13 cellular contexts compared by ENCODE assay signal in genomic region chr1:26863677-26864060, GRCh38. TPM values are rescaled to one million over a fixed set of nuclear protein-coding genes. Genes with fewer than 3 reads are reported as not detected.
DNase-seq lines count a peak whose midpoint lies in the region; ATAC-seq and TF ChIP-seq lines count a peak whose summit lies in the region.
"Had no signal": no experiment of that assay in that cellular context is flagged by ENCODE, and none has a peak within 500 bp of the region (broad histone marks: within the 10 kb centered on the region; RNA-seq: fewer than 3 reads in every experiment).

No MANE protein-coding gene starts in this region.

- ATAC-seq in activated naive CD8-positive, alpha-beta T cell treated with anti-CD3 and anti-CD28 coated beads, Interleukin-2, amount 10 ng/mL, durations not matched to agents 7 days and 5 days (ENCODE audit: low read depth), result no peak
- no peak for ATAC-seq in mucosa of descending colon
- ATAC-seq: sciatic nerve had no signal

- H3K9me3 ChIP-seq in left ventricle myocardium inferior (replicated peaks) (no peaks in the 10 kb centered on the region), mucosa of descending colon (no peaks in the 10 kb centered on the region)
- H3K9me3 ChIP-seq: thyroid gland had no signal

- H3K4me1 Mint-ChIP-seq in activated naive CD8-positive, alpha-beta T cell treated with anti-CD3 and anti-CD28 coated beads, Interleukin-2, amount 10 ng/mL, durations not matched to agents 7 days and 5 days, result peaks cover 14% of the 10 kb centered on the region

- H3K4me3 ChIP-seq in left ventricle myocardium inferior (peak overlapping the region; percentile 75), mucosa of descending colon (peak overlapping the region; percentile 42), urinary bladder (ENCODE audit: low read depth, low read length) (peak overlapping the region; percentile 37)

- H3K4me1 ChIP-seq in left ventricle myocardium inferior (peaks cover 21% of the 10 kb centered on the region), mucosa of descending colon (ENCODE audit: low read depth) (peaks cover 8% of the 10 kb centered on the region), urinary bladder (ENCODE audit: insufficient read depth) (no peaks in the 10 kb centered on the region)

- in situ Hi-C loops in KBM-7 (cut with MboI; ENCODE audit: low pct_unique_long_range_greater_than_20kb, low sequenced_read_pairs), result no loop called here

- DNase-seq in left ventricle myocardium inferior (no peak), cardiac septum (ENCODE audit: low spot score) (no peak), mucosa of descending colon (peak in 1 of 3 donors; percentile 62), globus pallidus (ENCODE audit: low spot score) (no peak), T-helper 9 cell (no peak), KBM-7 (no peak)
- no peak for DNase-seq in activated naive CD8-positive, alpha-beta T cell treated with anti-CD3 and anti-CD28 coated beads, Interleukin-2, amount 10 ng/mL, durations not matched to agents 7 days and 5 days

- POLR2A ChIA-PET in activated naive CD8-positive, alpha-beta T cell treated with anti-CD3 and anti-CD28 coated beads, Interleukin-2, amount 10 ng/mL, durations not matched to agents 7 days and 5 days (lab: Charles Lee), result interaction anchor here (0.5 to 3.5 kb wide), 3 partner anchors 12 to 76 kb away, joined by 3 to 34 read pairs (median 3); partner anchors contain the start of gene PIGV

- H3K27me3 ChIP-seq in left ventricle myocardium inferior (ENCODE audit: low read depth), result no peaks in the 10 kb centered on the region
- H3K27me3 ChIP-seq: thyroid gland had no signal

- TF ChIP-seq CTCF in left ventricle myocardium inferior (IDR thresholded peaks at IDR 0.05; ENCODE audit: borderline replicate concordance) (no peak), mucosa of descending colon (IDR thresholded peaks at IDR 0.05) (no peak)

- intact Hi-C loops in left ventricle myocardium inferior (cut with micrococcal nuclease), result no loop called here
- intact Hi-C loops in cardiac septum (cut with DNase I), result loop anchor here (5.0 kb wide), 1 partner anchor 41 kb away; no protein-coding TSS in a partner anchor
- intact Hi-C loops in mucosa of descending colon (cut with DNase I, micrococcal nuclease), result no loop called here

- H3K9me3 Mint-ChIP-seq in activated naive CD8-positive, alpha-beta T cell treated with anti-CD3 and anti-CD28 coated beads, Interleukin-2, amount 10 ng/mL, durations not matched to agents 7 days and 5 days, result no peaks in the 10 kb centered on the region
- H3K9me3 Mint-ChIP-seq: activated naive CD4-positive, alpha-beta T cell treated with anti-CD3 and anti-CD28 coated beads, Interleukin-2, amount 50 U/mL, for 24 hours had no signal

- no peaks in the 10 kb centered on the region for H3K27me3 Mint-ChIP-seq in activated naive CD8-positive, alpha-beta T cell treated with anti-CD3 and anti-CD28 coated beads, Interleukin-2, amount 10 ng/mL, durations not matched to agents 7 days and 5 days
- H3K27me3 Mint-ChIP-seq: activated naive CD4-positive, alpha-beta T cell treated with anti-CD3 and anti-CD28 coated beads, Interleukin-2, amount 50 U/mL, for 24 hours had no signal

- 45% methylated on average over 20 of the region's 20 CpGs for WGBS in urinary bladder

- peak overlapping the region; percentile 96 for H3K4me3 Mint-ChIP-seq in activated naive CD8-positive, alpha-beta T cell treated with anti-CD3 and anti-CD28 coated beads, Interleukin-2, amount 10 ng/mL, durations not matched to agents 7 days and 5 days

- H3K27ac ChIP-seq in left ventricle myocardium inferior (replicated peaks) (no peak overlapping the region), urinary bladder (ENCODE audit: low read depth) (peak overlapping the region; percentile 75)

- H3K27ac Mint-ChIP-seq in activated naive CD8-positive, alpha-beta T cell treated with anti-CD3 and anti-CD28 coated beads, Interleukin-2, amount 10 ng/mL, durations not matched to agents 7 days and 5 days, result peak overlapping the region; percentile 95

- H3K36me3 Mint-ChIP-seq in activated naive CD8-positive, alpha-beta T cell treated with anti-CD3 and anti-CD28 coated beads, Interleukin-2, amount 10 ng/mL, durations not matched to agents 7 days and 5 days, result peaks cover 1% of the 10 kb centered on the region
- H3K36me3 Mint-ChIP-seq: activated naive CD4-positive, alpha-beta T cell treated with anti-CD3 and anti-CD28 coated beads, Interleukin-2, amount 50 U/mL, for 24 hours had no signal

- no peaks in the 10 kb centered on the region for H3K36me3 ChIP-seq in left ventricle myocardium inferior
- H3K36me3 ChIP-seq in mucosa of descending colon (ENCODE audit: low read depth), result no peaks in the 10 kb centered on the region
- no peaks in the 10 kb centered on the region for H3K36me3 ChIP-seq in urinary bladder (ENCODE audit: insufficient read depth)
- H3K36me3 ChIP-seq: thyroid gland had no signal

RNA-seq across cellular contexts. Expression of gene SFN, which starts 0.7 kb away (rescaled TPM):
- total RNA-seq in left ventricle myocardium inferior (0.16 TPM), cardiac septum (not detected), mucosa of descending colon (100 to 1,000 TPM; 124 to 282 (median 191) TPM), urinary bladder (8.6 TPM)
- 1 to 10 TPM; 1.4 to 1.8 TPM for total RNA-seq in activated naive CD8-positive, alpha-beta T cell treated with anti-CD3 and anti-CD28 coated beads, Interleukin-2, amount 10 ng/mL, durations not matched to agents 7 days and 5 days
- polyA plus RNA-seq in urinary bladder, result 23.5 TPM
- total RNA-seq: glomerular endothelial cell, LHCN-M2 had no signal

RNA-seq across cellular contexts. Expression of gene GPN2, which starts 26.4 kb away (rescaled TPM):
- total RNA-seq in left ventricle myocardium inferior (14.9 TPM), cardiac septum (23.4 TPM), mucosa of descending colon (10 to 100 TPM; 25.4 to 37.2 (median 27.0) TPM), urinary bladder (11.4 TPM)
- 10 to 100 TPM; 30.1 to 31.2 TPM for total RNA-seq in activated naive CD8-positive, alpha-beta T cell treated with anti-CD3 and anti-CD28 coated beads, Interleukin-2, amount 10 ng/mL, durations not matched to agents 7 days and 5 days
- 16.6 TPM for polyA plus RNA-seq in urinary bladder

RNA-seq across cellular contexts. Expression of gene GPATCH3, which starts 36.6 kb away (rescaled TPM):
- total RNA-seq in left ventricle myocardium inferior (7.9 TPM), cardiac septum (6.4 TPM), mucosa of descending colon (10 to 100 TPM; 14.0 to 17.5 (median 14.5) TPM), urinary bladder (6.4 TPM)
- total RNA-seq in activated naive CD8-positive, alpha-beta T cell treated with anti-CD3 and anti-CD28 coated beads, Interleukin-2, amount 10 ng/mL, durations not matched to agents 7 days and 5 days, result 10 to 100 TPM; 17.3 to 19.6 TPM
- 11.2 TPM for polyA plus RNA-seq in urinary bladder

RNA-seq across cellular contexts. Expression of gene ZDHHC18, which starts 37.2 kb away (rescaled TPM):
- 11.8 TPM for total RNA-seq in left ventricle myocardium inferior
- 13.0 TPM for total RNA-seq in cardiac septum
- 10 to 100 TPM; 52.9 TPM for total RNA-seq in activated naive CD8-positive, alpha-beta T cell treated with anti-CD3 and anti-CD28 coated beads, Interleukin-2, amount 10 ng/mL, durations not matched to agents 7 days and 5 days
- total RNA-seq in mucosa of descending colon, result 10 to 100 TPM; 22.8 to 30.5 (median 26.9) TPM
- 9.2 TPM for total RNA-seq in urinary bladder
- polyA plus RNA-seq in urinary bladder, result 18.8 TPM

RNA-seq across cellular contexts. Expression of gene NR0B2, which starts 50.1 kb away (rescaled TPM):
- total RNA-seq in left ventricle myocardium inferior (7.2 TPM), cardiac septum (5.7 TPM), mucosa of descending colon (under 1 TPM in 2 of 3 donors, not detected in 1; 0.43 to 0.52 TPM), urinary bladder (not detected)
- total RNA-seq in activated naive CD8-positive, alpha-beta T cell treated with anti-CD3 and anti-CD28 coated beads, Interleukin-2, amount 10 ng/mL, durations not matched to agents 7 days and 5 days, result not detected
- not detected for polyA plus RNA-seq in urinary bladder
- total RNA-seq: glomerular endothelial cell, LHCN-M2, sciatic nerve, thyroid gland had no signal

Comparison
In these comparisons a context has a peak if more than half of its experiments do, and no peak if none do; other contexts are left out.
1. RNA of gene SFN, which starts 0.7 kb away (total RNA-seq): 124 to 282 TPM in mucosa of descending colon; 8.6 TPM in urinary bladder (single experiment), 1.4 to 1.8 TPM in activated naive CD8-positive, alpha-beta T cell treated with anti-CD3 and anti-CD28 coated beads, Interleukin-2, amount 10 ng/mL, durations not matched to agents 7 days and 5 days, 0.16 TPM in left ventricle myocardium inferior (single experiment) and not detected in cardiac septum (single experiment); every median in the first group is over 10 times any median in the second.
2. Peak in every context shown above with its lines, with median percentiles within 50 percentile points of each other: H3K4me3 ChIP-seq.